22 cellular contexts compared by ENCODE assay signal in the genomic region with DNA sequence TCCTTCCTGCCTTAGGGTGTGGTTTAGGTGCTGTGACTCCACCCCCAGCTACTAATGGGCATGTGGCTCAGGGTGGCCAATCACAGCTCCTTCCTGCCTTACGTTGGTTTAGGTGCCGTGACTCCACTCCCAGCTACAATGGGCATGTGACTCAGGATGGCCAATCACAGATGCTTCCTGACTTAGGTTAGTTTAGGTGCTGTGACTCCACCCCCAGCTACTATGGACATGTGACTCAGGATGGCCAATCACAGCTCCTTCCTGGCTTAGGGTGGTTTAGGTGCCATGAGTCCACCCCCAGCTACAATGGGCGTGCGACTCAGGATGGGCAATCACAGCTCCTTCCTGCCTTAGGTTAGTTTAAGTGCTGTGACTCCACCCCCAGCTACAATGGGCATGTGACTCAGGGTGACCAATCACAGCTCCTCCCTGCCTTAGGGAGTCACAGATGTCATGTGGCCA.
DNase-seq lines count a peak whose midpoint lies in the region; ATAC-seq and TF ChIP-seq lines count a peak whose summit lies in the region.
"Had no signal": no experiment of that assay in that cellular context is flagged by ENCODE, and none has a peak within 500 bp of the region (broad histone marks: within the 10 kb centered on the region; RNA-seq: fewer than 3 reads in every experiment).

No MANE protein-coding gene starts in this region.

- ATAC-seq in GM18517 (IDR thresholded peaks at IDR 0.05; ENCODE audit: unreplicated experiment), result no peak
- ATAC-seq: esophagus mucosa, Panc1 had no signal

- H3K79me2 ChIP-seq in mesendoderm (ENCODE audit: control insufficient read depth, insufficient read depth, low read length), result no peaks in the 10 kb centered on the region

- H3K36me3 ChIP-seq in mesendoderm (ENCODE audit: control insufficient read depth, insufficient read depth, low read length), result no peaks in the 10 kb centered on the region
- H3K36me3 ChIP-seq: ascending aorta, transverse colon had no signal

- peaks cover 3% of the 10 kb centered on the region for H3K4me1 ChIP-seq in mesendoderm (ENCODE audit: control insufficient read depth, low read depth, low read length)
- H3K4me1 ChIP-seq: transverse colon had no signal

- no peak overlapping the region for H2BK15ac ChIP-seq in mesendoderm (replicated peaks; ENCODE audit: low read depth)

- no peak overlapping the region for H3K23ac ChIP-seq in mesendoderm (ENCODE audit: low read length)

- no peak overlapping the region for H4K5ac ChIP-seq in mesendoderm (ENCODE audit: low read length)

- no peak overlapping the region for H3K56ac ChIP-seq in mesendoderm (ENCODE audit: low read length)

- no peak overlapping the region for H3K18ac ChIP-seq in mesendoderm (ENCODE audit: low read length)

- no peak overlapping the region for H3K4me2 ChIP-seq in mesendoderm (ENCODE audit: low read length)

- no peak overlapping the region for H2AK5ac ChIP-seq in mesendoderm (ENCODE audit: low read length)

- no peaks in the 10 kb centered on the region for H3K79me1 ChIP-seq in mesendoderm (ENCODE audit: low read length)

- in situ Hi-C loops in GM13976 (cut with MboI; ENCODE audit: low sequenced_read_pairs, unreplicated experiment), result no loop called here

- H2BK5ac ChIP-seq in mesendoderm (ENCODE audit: low read length), result no peak overlapping the region

- WGBS in mesendoderm (ENCODE audit: extremely low coverage, insufficient coverage, low lambda C conversion rate), result no CpG with 5 or more reads among the region's 4 CpGs

- H3K27me3 ChIP-seq in mesendoderm (ENCODE audit: insufficient read depth, low read length, poor library complexity), result no peaks in the 10 kb centered on the region
- H3K27me3 ChIP-seq: ascending aorta had no signal

- no peak overlapping the region for H4K8ac ChIP-seq in mesendoderm (ENCODE audit: low read depth, low read length)

- H3K4ac ChIP-seq in mesendoderm (ENCODE audit: low read depth, low read length), result no peak overlapping the region

- no peak for TF ChIP-seq CTCF in GM13976 (IDR thresholded peaks at IDR 0.05; ENCODE audit: borderline replicate concordance, control extremely low read depth, extremely low read depth, insufficient read depth, missing control alignments)

- DNase-seq in ELR (ENCODE audit: low read depth), result peak; percentile 14
- peak; percentile 2 for DNase-seq in HT-29 (ENCODE audit: low spot score)
- DNase-seq in RKO (ENCODE audit: low spot score), result peak; percentile 43
- peak; percentile 65 for DNase-seq in mesendoderm
- DNase-seq in GM13976 (ENCODE audit: low spot score), result no peak
- DNase-seq in AG20443 (ENCODE audit: low spot score), result no peak
- DNase-seq: activated CD8-positive, alpha-beta memory T cell treated with anti-CD3 and anti-CD28 coated beads for 24 hours; activated naive CD4-positive, alpha-beta T cell treated with anti-CD3 and anti-CD28 coated beads, Interleukin-2, amount 50 U/mL, for 16 hours; Calu3; kidney glomerular epithelial cell; mammary epithelial cell; NCI-H1417 treated with DMSO at 0.1 percent for 48 hours; NCI-H2107; NCI-H524 treated with DMSO at 0.1 percent for 48 hours; retina; stimulated activated CD4-positive, alpha-beta T cell treated with anti-CD3 and anti-CD28 coated beads, Interleukin-4, amount 100 ng/mL, for 1 hour; transverse colon had no signal

- no peak overlapping the region for H3K4me3 ChIP-seq in mesendoderm (ENCODE audit: low read length)
- H3K4me3 ChIP-seq: ascending aorta, SK-N-MC, transverse colon had no signal

- no peak overlapping the region for H3K27ac ChIP-seq in mesendoderm (ENCODE audit: low read depth, low read length)
- H3K27ac ChIP-seq: ascending aorta, SK-N-MC, transverse colon had no signal

- no peak overlapping the region for H3K9ac ChIP-seq in mesendoderm (ENCODE audit: low read length)

- no peak overlapping the region for H2BK120ac ChIP-seq in mesendoderm (ENCODE audit: low read depth, low read length)

Comparison
In these comparisons a context has a peak if more than half of its experiments do, and no peak if none do; other contexts are left out.
1. DNase-seq: peak in ELR (single experiment), HT-29 (single experiment), RKO (single experiment) and mesendoderm (single experiment); none in GM13976 (single experiment) and AG20443 (single experiment).